ENCODE assay signal across 36 cellular contexts in genomic region chr11:129955282-129955681, GRCh38.
"Had no signal": no experiment of that assay in that cellular context is flagged by ENCODE, and none has a peak within 500 bp of the region (broad histone marks: within the 10 kb centered on the region; RNA-seq: fewer than 3 reads in every experiment).

No MANE protein-coding gene starts in this region.

- H3K9me3 Mint-ChIP-seq: activated B cell treated with CpG ODN at 0.5 μM for 24 hours; activated CD4-positive, alpha-beta memory T cell treated with anti-CD3 and anti-CD28 coated beads for 36 hours; activated CD4-positive, alpha-beta T cell treated with anti-CD3 and anti-CD28 coated beads, Interleukin-2, amount 10 ng/mL, durations not matched to agents 24 days and 14 days; activated CD8-positive, alpha-beta T cell treated with anti-CD3 and anti-CD28 coated beads for 36 hours; activated naive CD4-positive, alpha-beta T cell treated with anti-CD3 and anti-CD28 coated beads, Interleukin-2, amount 10 ng/mL, durations not matched to agents 7 days and 5 days; activated naive CD4-positive, alpha-beta T cell treated with anti-CD3 and anti-CD28 coated beads, Interleukin-2, amount 50 U/mL, for 24 hours; activated naive CD8-positive, alpha-beta T cell treated with anti-CD3 and anti-CD28 coated beads, Interleukin-2, amount 10 ng/mL, durations not matched to agents 7 days and 5 days; activated naive CD8-positive, alpha-beta T cell treated with anti-CD3 and anti-CD28 coated beads, Interleukin-2, amount 50 U/mL, for 24 hours; activated T-cell treated with anti-CD3 and anti-CD28 coated beads, Interleukin-2, amount 50 U/mL, for 4 hours; activated T-cell treated with anti-CD3 and anti-CD28 coated beads, Interleukin-2, amount 50 U/mL, for 72 hours; activated T-helper 1 cell treated with anti-CD3 and anti-CD28 coated beads, Interleukin-12 subunit alpha, Interleukin-12 subunit beta, Interleukin-2, Interleukin-4 antibody, amounts not matched to agents 30 ng/mL and 10 ng/mL and 1 ng/mL, durations not matched to agents 14 hours and 24 hours and 36 hours; activated T-helper 17 cell treated with anti-CD3 and anti-CD28 coated beads, Interleukin-2, amount 50 U/mL, for 72 hours; T-helper 1 cell treated with Interleukin-12 subunit alpha and Interleukin-12 subunit beta and Interleukin-4 antibody, amounts not matched to agents 30 μg/mL and 1 μg/mL, for 36 hours; T-helper 2 cell treated with Interferon-gamma antibody and Interleukin-4, amounts not matched to agents 5 μg/mL and 100 μg/mL, for 36 hours had no signal

- H3K9me3 ChIP-seq: body of pancreas, breast epithelium, colonic mucosa had no signal

- H3K27me3 Mint-ChIP-seq: activated B cell treated with CpG ODN at 0.5 μM for 24 hours; activated CD4-positive, alpha-beta memory T cell treated with anti-CD3 and anti-CD28 coated beads for 36 hours; activated CD4-positive, alpha-beta T cell treated with anti-CD3 and anti-CD28 coated beads, Interleukin-2, amount 10 ng/mL, durations not matched to agents 24 days and 14 days; activated CD8-positive, alpha-beta T cell treated with anti-CD3 and anti-CD28 coated beads for 36 hours; activated naive CD4-positive, alpha-beta T cell treated with anti-CD3 and anti-CD28 coated beads, Interleukin-2, amount 10 ng/mL, durations not matched to agents 7 days and 5 days; activated naive CD4-positive, alpha-beta T cell treated with anti-CD3 and anti-CD28 coated beads, Interleukin-2, amount 50 U/mL, for 24 hours; activated naive CD8-positive, alpha-beta T cell; activated naive CD8-positive, alpha-beta T cell treated with anti-CD3 and anti-CD28 coated beads, Interleukin-2, amount 10 ng/mL, durations not matched to agents 7 days and 5 days; activated naive CD8-positive, alpha-beta T cell treated with anti-CD3 and anti-CD28 coated beads, Interleukin-2, amount 50 U/mL, for 24 hours; activated T-helper 17 cell treated with anti-CD3 and anti-CD28 coated beads, Interleukin-2, amount 50 U/mL, for 72 hours had no signal

- H3K27ac Mint-ChIP-seq: activated B cell treated with CpG ODN at 0.5 μM for 24 hours; activated CD4-positive, alpha-beta memory T cell treated with anti-CD3 and anti-CD28 coated beads for 36 hours; activated CD4-positive, alpha-beta T cell treated with anti-CD3 and anti-CD28 coated beads, Interleukin-2, amount 10 ng/mL, durations not matched to agents 24 days and 14 days; activated CD8-positive, alpha-beta T cell treated with anti-CD3 and anti-CD28 coated beads for 36 hours; activated naive CD4-positive, alpha-beta T cell treated with anti-CD3 and anti-CD28 coated beads, Interleukin-2, amount 10 ng/mL, durations not matched to agents 7 days and 5 days; activated naive CD4-positive, alpha-beta T cell treated with anti-CD3 and anti-CD28 coated beads, Interleukin-2, amount 50 U/mL, for 24 hours; activated naive CD8-positive, alpha-beta T cell; activated naive CD8-positive, alpha-beta T cell treated with anti-CD3 and anti-CD28 coated beads, Interleukin-2, amount 10 ng/mL, durations not matched to agents 7 days and 5 days; activated naive CD8-positive, alpha-beta T cell treated with anti-CD3 and anti-CD28 coated beads, Interleukin-2, amount 50 U/mL, for 24 hours; activated T-cell treated with anti-CD3 and anti-CD28 coated beads, Interleukin-2, amount 50 U/mL, for 72 hours; activated T-helper 1 cell treated with anti-CD3 and anti-CD28 coated beads, Interleukin-12 subunit alpha, Interleukin-12 subunit beta, Interleukin-2, Interleukin-4 antibody, amounts not matched to agents 30 ng/mL and 10 ng/mL and 1 ng/mL, durations not matched to agents 14 hours and 24 hours and 36 hours; activated T-helper 17 cell treated with anti-CD3 and anti-CD28 coated beads, Interleukin-2, amount 50 U/mL, for 72 hours; T-helper 1 cell treated with Interleukin-12 subunit alpha and Interleukin-12 subunit beta and Interleukin-4 antibody, amounts not matched to agents 30 μg/mL and 1 μg/mL, for 36 hours; T-helper 2 cell treated with Interferon-gamma antibody and Interleukin-4, amounts not matched to agents 5 μg/mL and 100 μg/mL, for 36 hours had no signal

- DNase-seq: activated B cell treated with CpG ODN at 0.5 μM for 24 hours; activated CD4-positive, alpha-beta memory T cell treated with anti-CD3 and anti-CD28 coated beads for 36 hours; activated CD4-positive, alpha-beta T cell treated with anti-CD3 and anti-CD28 coated beads for 4 hours; activated CD4-positive, alpha-beta T cell treated with anti-CD3 and anti-CD28 coated beads, Interleukin-2, amount 10 ng/mL, durations not matched to agents 24 days and 14 days; activated CD4-positive, alpha-beta T cell treated with anti-CD3 and anti-CD28 coated beads, Interleukin-2, amount 50 U/mL, for 1 hour; activated CD4-positive, alpha-beta T cell treated with anti-CD3 and anti-CD28 coated beads, Interleukin-2, amount 50 U/mL, for 4 hours; activated CD4-positive, CD25-positive, alpha-beta regulatory T cell treated with anti-CD3 and anti-CD28 coated beads, Interleukin-2, amount 50 U/mL, for 72 hours; activated CD8-positive, alpha-beta memory T cell treated with anti-CD3 and anti-CD28 coated beads, Interleukin-2, amount 50 U/mL, for 4 hours; activated CD8-positive, alpha-beta T cell treated with anti-CD3 and anti-CD28 coated beads for 36 hours; activated effector memory CD4-positive, alpha-beta T cell treated with anti-CD3 and anti-CD28 coated beads, Interleukin-2, amount 50 U/mL, for 16 hours; activated gamma-delta T cell treated with Interleukin-2 at 50 U/mL for 16 hours; activated naive CD4-positive, alpha-beta T cell; activated naive CD4-positive, alpha-beta T cell treated with anti-CD3 and anti-CD28 coated beads, Interleukin-2, amount 10 ng/mL, durations not matched to agents 7 days and 5 days; activated naive CD8-positive, alpha-beta T cell treated with anti-CD3 and anti-CD28 coated beads, Interleukin-2, amount 10 ng/mL, durations not matched to agents 7 days and 5 days; activated naive CD8-positive, alpha-beta T cell treated with anti-CD3 and anti-CD28 coated beads, Interleukin-2, amount 50 U/mL, for 24 hours; activated T-cell treated with anti-CD3 and anti-CD28 coated beads for 4 hours; activated T-cell treated with anti-CD3 and anti-CD28 coated beads, Interleukin-2, amount 50 U/mL, for 1 hour; activated T-cell treated with anti-CD3 and anti-CD28 coated beads, Interleukin-2, amount 50 U/mL, for 4 hours; activated T-cell treated with anti-CD3 and anti-CD28 coated beads, Interleukin-2, amount 50 U/mL, for 72 hours; amniotic stem cell; aorta; body of pancreas; brain microvascular endothelial cell; central memory CD4-positive, alpha-beta T cell; cerebellar nuclear complex; colonic mucosa; T-helper 2 cell; T-helper 9 cell had no signal

- H3K36me3 ChIP-seq: breast epithelium, colonic mucosa had no signal

- H3K4me1 Mint-ChIP-seq: activated naive CD4-positive, alpha-beta T cell treated with anti-CD3 and anti-CD28 coated beads, Interleukin-2, amount 10 ng/mL, durations not matched to agents 7 days and 5 days; activated naive CD4-positive, alpha-beta T cell treated with anti-CD3 and anti-CD28 coated beads, Interleukin-2, amount 50 U/mL, for 24 hours had no signal

- H3K27ac ChIP-seq: body of pancreas, brain microvascular endothelial cell, breast epithelium, colonic mucosa, VCaP had no signal

- H3K4me3 Mint-ChIP-seq: activated B cell treated with CpG ODN at 0.5 μM for 24 hours; activated CD4-positive, alpha-beta memory T cell treated with anti-CD3 and anti-CD28 coated beads for 36 hours; activated CD4-positive, alpha-beta T cell treated with anti-CD3 and anti-CD28 coated beads, Interleukin-2, amount 10 ng/mL, durations not matched to agents 24 days and 14 days; activated CD8-positive, alpha-beta T cell treated with anti-CD3 and anti-CD28 coated beads for 36 hours; activated naive CD4-positive, alpha-beta T cell treated with anti-CD3 and anti-CD28 coated beads, Interleukin-2, amount 10 ng/mL, durations not matched to agents 7 days and 5 days; activated naive CD4-positive, alpha-beta T cell treated with anti-CD3 and anti-CD28 coated beads, Interleukin-2, amount 50 U/mL, for 24 hours; activated naive CD8-positive, alpha-beta T cell; activated naive CD8-positive, alpha-beta T cell treated with anti-CD3 and anti-CD28 coated beads, Interleukin-2, amount 10 ng/mL, durations not matched to agents 7 days and 5 days; activated naive CD8-positive, alpha-beta T cell treated with anti-CD3 and anti-CD28 coated beads, Interleukin-2, amount 50 U/mL, for 24 hours; activated T-cell treated with anti-CD3 and anti-CD28 coated beads, Interleukin-2, amount 50 U/mL, for 4 hours; activated T-cell treated with anti-CD3 and anti-CD28 coated beads, Interleukin-2, amount 50 U/mL, for 72 hours; activated T-helper 1 cell treated with anti-CD3 and anti-CD28 coated beads, Interleukin-12 subunit alpha, Interleukin-12 subunit beta, Interleukin-2, Interleukin-4 antibody, amounts not matched to agents 30 ng/mL and 10 ng/mL and 1 ng/mL, durations not matched to agents 14 hours and 24 hours and 36 hours; activated T-helper 17 cell treated with anti-CD3 and anti-CD28 coated beads, Interleukin-2, amount 50 U/mL, for 72 hours; T-helper 1 cell treated with Interleukin-12 subunit alpha and Interleukin-12 subunit beta and Interleukin-4 antibody, amounts not matched to agents 30 μg/mL and 1 μg/mL, for 36 hours; T-helper 2 cell treated with Interferon-gamma antibody and Interleukin-4, amounts not matched to agents 5 μg/mL and 100 μg/mL, for 36 hours had no signal

- H3K4me1 ChIP-seq: body of pancreas, breast epithelium, colonic mucosa had no signal

- H3K27me3 ChIP-seq: body of pancreas, brain microvascular endothelial cell, breast epithelium, colonic mucosa had no signal

- H3K4me3 ChIP-seq: body of pancreas, breast epithelium, colonic mucosa had no signal
